Comparison of ENCODE assay signal across 2 cellular contexts in genomic region chr4:17558941-17559708, GRCh38.
A peak's percentile ranks its signal among the peaks of the same experiment; 100 is the strongest.
TF ChIP-seq lines count a peak whose summit lies in the region.

No MANE protein-coding gene starts in this region.

TF ChIP-seq in K562, 482 proteins besides CTCF, POLR2A, EP300 and RAD21 (continued from another document and continues in another):
- TF ChIP-seq CHD7 (IDR thresholded peaks at IDR 0.05; ENCODE audit: low read depth, low read length) (no peak), ARID1B (IDR thresholded peaks at IDR 0.05) (no peak), ZBTB8A (IDR thresholded peaks at IDR 0.05; ENCODE audit: partially characterized antibody) (no peak)

TF ChIP-seq in HepG2, 621 proteins besides CTCF, POLR2A, EP300 and RAD21 (continued from another document and continues in another):
- TF ChIP-seq ZNF256 (CRISPR knock-in tag; conservative IDR thresholded peaks at IDR 0.05) (0 out of 2 replicates have a peak, but pooled peaks have one; percentile 73), IRF1 (CRISPR knock-in tag; IDR thresholded peaks at IDR 0.05; ENCODE audit: low read depth) (no peak), ZNF101 (CRISPR knock-in tag; IDR thresholded peaks at IDR 0.05; ENCODE audit: borderline replicate concordance, low read depth) (0 out of 2 replicates have a peak, but pooled peaks have one; percentile 52), SAFB2 (CRISPR knock-in tag; IDR thresholded peaks at IDR 0.05; ENCODE audit: borderline replicate concordance, low read depth) (no peak), RFXAP (CRISPR knock-in tag; IDR thresholded peaks at IDR 0.05; ENCODE audit: borderline replicate concordance) (peak; percentile 71; the same call in 1 of the 2 replicates), ZNF556 (CRISPR knock-in tag; IDR thresholded peaks at IDR 0.05; ENCODE audit: borderline replicate concordance) (peak; percentile 65; the same call in 1 of the 2 replicates), TFAP4 (IDR thresholded peaks at IDR 0.05; ENCODE audit: borderline replicate concordance, low read depth) (peak; percentile 96), BHLHE40 (IDR thresholded peaks at IDR 0.05; ENCODE audit: low read length) (peak; percentile 62; the same call in 1 of the 2 replicates), ZNF773 (CRISPR knock-in tag; IDR thresholded peaks at IDR 0.05; ENCODE audit: borderline replicate concordance) (no peak), HOXA3 (CRISPR knock-in tag; IDR thresholded peaks at IDR 0.05) (peak; percentile 73), ZNF788 (CRISPR knock-in tag; IDR thresholded peaks at IDR 0.05; ENCODE audit: borderline replicate concordance) (no peak), CEBPG (CRISPR knock-in tag; IDR thresholded peaks at IDR 0.05) (peak; percentile 61), RBM39 (IDR thresholded peaks at IDR 0.05; ENCODE audit: low read depth, low read length, poor library complexity, severe bottlenecking) (no peak), POGK (CRISPR knock-in tag; conservative IDR thresholded peaks at IDR 0.05) (peak; percentile 86), PHF21A (CRISPR knock-in tag; IDR thresholded peaks at IDR 0.05) (peak; percentile 91), REPIN1 (CRISPR knock-in tag; IDR thresholded peaks at IDR 0.05; ENCODE audit: borderline replicate concordance, low read depth) (peak; percentile 87), ZC3H13 (CRISPR knock-in tag; IDR thresholded peaks at IDR 0.05) (no peak), RXRA (CRISPR knock-in tag; IDR thresholded peaks at IDR 0.05) (peak; percentile 80; the same call in 1 of the 2 replicates), ZNF607 (CRISPR knock-in tag; IDR thresholded peaks at IDR 0.05; ENCODE audit: borderline replicate concordance) (no peak), KDM1A (CRISPR knock-in tag; IDR thresholded peaks at IDR 0.05) (peak; percentile 93), IRF2 (CRISPR knock-in tag; IDR thresholded peaks at IDR 0.05) (peak; percentile 82), ZNF704 (CRISPR knock-in tag; IDR thresholded peaks at IDR 0.05; ENCODE audit: borderline replicate concordance) (no peak), TFE3 (CRISPR knock-in tag; IDR thresholded peaks at IDR 0.05) (peak; percentile 95), CHD2 (IDR thresholded peaks at IDR 0.05; ENCODE audit: low read depth, low read length) (no peak), TEAD2 (CRISPR knock-in tag; IDR thresholded peaks at IDR 0.05) (no peak), ZNF780A (CRISPR knock-in tag; IDR thresholded peaks at IDR 0.05) (no peak), ZBTB25 (CRISPR knock-in tag; IDR thresholded peaks at IDR 0.05) (peak; percentile 86), KDM5B (CRISPR knock-in tag; IDR thresholded peaks at IDR 0.05; ENCODE audit: borderline replicate concordance) (no peak), SRF (IDR thresholded peaks at IDR 0.05; ENCODE audit: low read depth, low read length) (peak; percentile 7; the same call in 1 of the 2 replicates), LBX2 (CRISPR knock-in tag; IDR thresholded peaks at IDR 0.05; ENCODE audit: borderline replicate concordance) (no peak), ARNT (IDR thresholded peaks at IDR 0.05) (no peak), THYN1 (CRISPR knock-in tag; IDR thresholded peaks at IDR 0.05; ENCODE audit: borderline replicate concordance, low read depth) (0 out of 2 replicates have a peak, but pooled peaks have one; percentile 39), ZNF142 (CRISPR knock-in tag; IDR thresholded peaks at IDR 0.05) (no peak), MTA3 (CRISPR knock-in tag; IDR thresholded peaks at IDR 0.05) (no peak), ZFP91 (CRISPR knock-in tag; IDR thresholded peaks at IDR 0.05; ENCODE audit: borderline replicate concordance) (no peak), PBX3 (CRISPR knock-in tag; IDR thresholded peaks at IDR 0.05; ENCODE audit: borderline replicate concordance) (no peak), ATF7-NPFF (CRISPR knock-in tag; IDR thresholded peaks at IDR 0.05; ENCODE audit: low read depth) (peak; percentile 59; the same call in 1 of the 2 replicates), ATF2 (CRISPR knock-in tag; IDR thresholded peaks at IDR 0.05) (peak; percentile 95), IKZF1 (IDR thresholded peaks at IDR 0.05) (no peak)
